9 cellular contexts compared by ENCODE assay signal in the genomic region with DNA sequence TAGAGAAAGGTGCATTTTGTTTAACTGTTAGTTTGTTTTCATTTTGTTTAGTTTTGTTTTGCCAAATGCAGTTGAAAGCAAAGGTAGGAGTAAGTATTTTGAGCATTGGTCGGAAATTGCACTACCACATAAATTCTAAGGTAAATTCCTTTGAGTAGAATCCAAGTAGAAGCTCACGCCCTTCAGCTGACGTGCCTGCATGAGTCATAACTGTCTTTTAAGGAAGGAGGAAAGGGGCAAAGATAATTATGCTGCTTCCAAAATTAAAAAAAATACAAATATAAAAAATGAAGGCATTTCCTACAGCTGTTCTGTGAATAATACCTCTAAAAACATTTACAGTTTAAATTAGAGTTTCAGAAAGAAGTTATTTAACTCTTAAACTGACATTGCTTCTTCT.
A peak's percentile ranks its signal among the peaks of the same experiment; 100 is the strongest.
DNase-seq lines count a peak whose midpoint lies in the region; ATAC-seq and TF ChIP-seq lines count a peak whose summit lies in the region.
"Had no signal": no experiment of that assay in that cellular context is flagged by ENCODE, and none has a peak within 500 bp of the region (broad histone marks: within the 10 kb centered on the region; RNA-seq: fewer than 3 reads in every experiment).

No MANE protein-coding gene starts in this region.

- H3K27me3 Mint-ChIP-seq in chondrocyte (ENCODE audit: low read depth) (no peaks in the 10 kb centered on the region), mesothelial cell of epicardium (ENCODE audit: low read depth) (no peaks in the 10 kb centered on the region)

- peak overlapping the region; percentile 19 for H3K27ac ChIP-seq in cardiac muscle cell

- no peaks in the 10 kb centered on the region for H3K9me3 ChIP-seq in cardiac muscle cell (ENCODE audit: low read depth)

- H3K36me3 ChIP-seq in cardiac muscle cell, result peaks cover 5% of the 10 kb centered on the region

- H3K27ac Mint-ChIP-seq in chondrocyte (ENCODE audit: unreplicated experiment), result peak overlapping the region; percentile 98
- H3K27ac Mint-ChIP-seq in mesothelial cell of epicardium, result peak overlapping the region; percentile 97

- DNase-seq in cardiac muscle cell (ENCODE audit: low read depth in 1 of 2, low spot score in 1 of 2), result peak in 1 of 2 donors; percentile 60
- no peak for DNase-seq in cardiac septum (ENCODE audit: low spot score)
- DNase-seq in chondrocyte (ENCODE audit: low spot score), result no peak
- no peak for DNase-seq in mesothelial cell of epicardium (ENCODE audit: low spot score in 2 of 2, unreplicated experiment in 2 of 2)
- DNase-seq in NCI-H524 treated with DMSO at 0.1 percent for 48 hours (lab: John Stamatoyannopoulos, UW), result no peak
- DNase-seq in effector CD8-positive, alpha-beta T cell (lab: John Stamatoyannopoulos, UW), result no peak
- DNase-seq: stimulated activated naive CD8-positive, alpha-beta T cell treated with anti-CD3 and anti-CD28 coated beads, Interleukin-15, Interleukin-2, amounts not matched to agents 100 U/mL and 50 U/mL, for 24 hours had no signal

- no peak overlapping the region for H3K4me3 Mint-ChIP-seq in chondrocyte (ENCODE audit: unreplicated experiment)
- peak overlapping the region; percentile 9 for H3K4me3 Mint-ChIP-seq in mesothelial cell of epicardium

- peaks cover 3% of the 10 kb centered on the region for H3K9me3 Mint-ChIP-seq in chondrocyte (ENCODE audit: low read depth)
- H3K9me3 Mint-ChIP-seq in mesothelial cell of epicardium, result no peaks in the 10 kb centered on the region

- H3K36me3 Mint-ChIP-seq in chondrocyte (ENCODE audit: low read depth) (peaks cover 6% of the 10 kb centered on the region), mesothelial cell of epicardium (peaks cover 8% of the 10 kb centered on the region)

- no peaks in the 10 kb centered on the region for H3K27me3 ChIP-seq in cardiac muscle cell

- intact Hi-C loops in cardiac septum (cut with DNase I), result loop anchor here (5.0 kb wide), 1 partner anchor 133 kb away; no protein-coding TSS in a partner anchor

- H3K4me1 ChIP-seq in cardiac muscle cell (ENCODE audit: low read depth), result peaks cover 11% of the 10 kb centered on the region

- ATAC-seq in HG02885 (IDR thresholded peaks at IDR 0.05; ENCODE audit: poor library complexity, unreplicated experiment) (no peak), GM18502 (IDR thresholded peaks at IDR 0.05; ENCODE audit: poor library complexity, unreplicated experiment) (no peak)
- ATAC-seq: stimulated activated naive CD8-positive, alpha-beta T cell treated with anti-CD3 and anti-CD28 coated beads, Interleukin-15, Interleukin-2, amounts not matched to agents 100 U/mL and 50 U/mL, for 24 hours had no signal

- H3K4me1 Mint-ChIP-seq in chondrocyte (ENCODE audit: low read depth) (peaks cover 44% of the 10 kb centered on the region), mesothelial cell of epicardium (peaks cover 31% of the 10 kb centered on the region)

- TF ChIP-seq CTCF in cardiac muscle cell (IDR thresholded peaks at IDR 0.05; ENCODE audit: low read depth, low read length) (no peak), chondrocyte (IDR thresholded peaks at IDR 0.05) (no peak), mesothelial cell of epicardium (IDR thresholded peaks at IDR 0.05; ENCODE audit: unreplicated experiment) (no peak)

- no peak overlapping the region for H3K4me3 ChIP-seq in cardiac muscle cell
